25 cellular contexts compared by ENCODE assay signal in the genomic region with DNA sequence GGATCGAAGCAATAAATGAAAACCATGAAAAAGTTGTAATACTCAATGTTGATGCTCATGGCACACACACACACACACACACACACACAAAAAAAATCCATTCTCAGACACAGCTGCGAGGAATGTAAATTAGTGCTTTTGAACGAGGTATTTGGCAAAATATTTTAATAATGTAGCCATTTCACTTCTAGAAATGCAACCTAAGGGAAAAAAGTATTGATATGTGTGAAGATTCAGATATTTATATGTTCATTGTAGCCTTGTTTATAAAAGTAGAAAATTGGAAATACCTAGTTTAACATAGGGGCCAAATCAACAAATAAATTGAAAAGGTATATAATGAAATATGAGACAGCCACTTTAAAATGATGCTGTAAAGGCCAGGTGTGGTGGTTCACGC. TPM values are rescaled to one million over a fixed set of nuclear protein-coding genes. Genes with fewer than 3 reads are reported as not detected.
DNase-seq lines count a peak whose midpoint lies in the region; ATAC-seq, FAIRE-seq and TF ChIP-seq lines count a peak whose summit lies in the region.
"Had no signal": no experiment of that assay in that cellular context is flagged by ENCODE, and none has a peak within 500 bp of the region (broad histone marks: within the 10 kb centered on the region; RNA-seq: fewer than 3 reads in every experiment).

No MANE protein-coding gene starts in this region.

- H3K4me3 ChIP-seq in HepG2 (replicated peaks in 1 of 3; ENCODE audit: insufficient read depth in 1 of 3, low read depth in 2 of 3, low read length in 3 of 3), result no peak overlapping the region
- H3K4me3 ChIP-seq in right lobe of liver, result no peak overlapping the region
- no peak overlapping the region for H3K4me3 ChIP-seq in K562
- no peak overlapping the region for H3K4me3 ChIP-seq in stomach
- H3K4me3 ChIP-seq: BLaER1 treated with 17β-estradiol and CSF1 and Interleukin-3, amounts not matched to agents 10 nM and 100 nM; HAP-1 had no signal

- POLR2A ChIA-PET in HepG2 (lab: Yijun Ruan, JAX) (no interaction called here), K562 (lab: Yijun Ruan, JAX) (interaction anchor here (2.1 kb wide), 1 partner anchor 13 kb away, joined by 10 read pairs; no protein-coding TSS in a partner anchor)

- CTCF ChIA-PET in HepG2 (lab: Yijun Ruan, JAX; ENCODE audit: low intra/inter-chr PET ratio, low total read pairs), result no interaction called here
- CTCF ChIA-PET in K562 (lab: Yijun Ruan, JAX; ENCODE audit: low intra/inter-chr PET ratio), result no interaction called here

- in situ Hi-C loops in HepG2 (cut with HindIII; ENCODE audit: extremely low pct_ligation_motif_present, low pct_unique_long_range_greater_than_20kb), result loop anchor here (25.0 kb wide), 1 partner anchor 494 kb away; a partner anchor contains a TSS
- in situ Hi-C loops in K562 (cut with MboI), result no loop called here

- intact Hi-C loops in HepG2 (cut with micrococcal nuclease; ENCODE audit: unreplicated experiment) (no loop called here), right lobe of liver (cut with DNase I) (no loop called here), K562 (cut with micrococcal nuclease) (no loop called here), stomach (cut with DNase I; ENCODE audit: low total_unique reads) (no loop called here)

- H3K27ac ChIP-seq in HepG2 (ENCODE audit: extremely low read length, insufficient read depth, low read length) (no peak overlapping the region), right lobe of liver (no peak overlapping the region), K562 (ENCODE audit: extremely low read depth, low read depth, low read length) (no peak overlapping the region), stomach (no peak overlapping the region)
- H3K27ac ChIP-seq: 22Rv1; BLaER1 treated with 17β-estradiol and CSF1 and Interleukin-3, amounts not matched to agents 10 nM and 100 nM had no signal

- H3K4me3 Mint-ChIP-seq in nephron, result no peak overlapping the region
- H3K4me3 Mint-ChIP-seq: CD14-positive monocyte; CD4-positive, alpha-beta T cell; CD8-positive, alpha-beta memory T cell had no signal

- TF ChIP-seq EP300 in HepG2 (IDR thresholded peaks at IDR 0.05; ENCODE audit: low read depth in 2 of 2, low read length in 2 of 2) (no peak), HepG2 (CRISPR knock-in tag; IDR thresholded peaks at IDR 0.05; ENCODE audit: borderline replicate concordance) (no peak), K562 (IDR thresholded peaks at IDR 0.05; ENCODE audit: low read length) (no peak), stomach (IDR thresholded peaks at IDR 0.05) (no peak)

- H3K9ac ChIP-seq in HepG2 (ENCODE audit: insufficient read depth, low read depth, low read length) (no peak overlapping the region), K562 (ENCODE audit: insufficient read depth in 1 of 2, low read depth in 2 of 2, low read length in 2 of 2) (no peak overlapping the region)
- H3K9ac ChIP-seq: BLaER1 treated with 17β-estradiol and CSF1 and Interleukin-3, amounts not matched to agents 10 nM and 100 nM had no signal

- FAIRE-seq in HepG2 (lab: Jason Lieb, UNC) (no peak), K562 (lab: Jason Lieb, UNC) (no peak), frontal cortex (lab: Jason Lieb, UNC) (no peak)
- FAIRE-seq: A204.1, GM12891, GM18507, H54 had no signal

- DNase-seq in HepG2 (ENCODE audit: low spot score) (no peak), right lobe of liver (no peak), K562 (ENCODE audit: extremely low read depth in 1 of 4, low spot score in 3 of 4) (no peak), stomach (no peak), frontal cortex (ENCODE audit: low spot score in 2 of 2) (no peak)
- DNase-seq: ACHN; AML-193; BE2C; CD4-positive, alpha-beta T cell; CD8-positive, alpha-beta memory T cell; DMS53; DMS79 treated with DMSO at 0.1 percent for 48 hours; GF-D8; GOT3 had no signal

- no peaks in the 10 kb centered on the region for H3K27me3 Mint-ChIP-seq in nephron (ENCODE audit: low read depth)

- TF ChIP-seq POLR2A in HepG2 (IDR thresholded peaks at IDR 0.05; ENCODE audit: insufficient read depth in 1 of 2, low read depth in 2 of 2, low read length in 2 of 2) (no peak), right lobe of liver (IDR thresholded peaks at IDR 0.05) (no peak), K562 (conservative IDR thresholded peaks at IDR 0.05) (no peak), stomach (IDR thresholded peaks at IDR 0.05) (no peak)

- ATAC-seq in HepG2 (no peak), right lobe of liver (no peak), K562 (no peak), GM21786 (IDR thresholded peaks at IDR 0.05; ENCODE audit: unreplicated experiment) (no peak)

- H3K27me3 ChIP-seq in HepG2 (ENCODE audit: control insufficient read depth in 1 of 2, insufficient read depth in 2 of 2, low read length in 2 of 2) (no peaks in the 10 kb centered on the region; a peak in 1 of 5 replicates), right lobe of liver (no peaks in the 10 kb centered on the region), K562 (ENCODE audit: control insufficient read depth in 2 of 2, insufficient read depth in 2 of 2, low read length in 2 of 2) (peaks cover 13 to 35% of the 10 kb centered on the region in 2 experiments; a peak in 3 of 5 replicates), stomach (peaks cover 0 to 21% (median 0%) of the 10 kb centered on the region in 3 donors)
- H3K27me3 ChIP-seq: BE2C had no signal

- peaks cover 40% of the 10 kb centered on the region for H3K4me1 Mint-ChIP-seq in nephron

- H4K20me1 ChIP-seq in HepG2 (ENCODE audit: insufficient read depth, low read length) (no peaks in the 10 kb centered on the region), K562 (replicated peaks; ENCODE audit: control insufficient read depth, insufficient read depth, low read length) (0 out of 2 replicates have a peak, but pooled peaks cover 3% of the 10 kb centered on the region)
- H4K20me1 ChIP-seq: BLaER1 treated with 17β-estradiol and CSF1 and Interleukin-3, amounts not matched to agents 10 nM and 100 nM had no signal

- H3K9me3 Mint-ChIP-seq in nephron, result no peaks in the 10 kb centered on the region
- H3K9me3 Mint-ChIP-seq: CD4-positive, alpha-beta T cell; CD8-positive, alpha-beta memory T cell had no signal

- BruUV-seq in HepG2 (replicated peaks; lab: Mats Ljungman, UMichigan) (no TSS peak), K562 (replicated peaks; lab: Mats Ljungman, UMichigan) (no TSS peak)

- no peak for TF ChIP-seq RAD21 in HepG2 (CRISPR knock-in tag; IDR thresholded peaks at IDR 0.05)
- no peak for TF ChIP-seq RAD21 in K562 (CRISPR knock-in tag; conservative IDR thresholded peaks at IDR 0.05 in 1 of 2, IDR thresholded peaks at IDR 0.05 in 1 of 2)

- peaks cover 8% of the 10 kb centered on the region for H3K4me1 ChIP-seq in HepG2 (ENCODE audit: insufficient read depth, low read length)
- H3K4me1 ChIP-seq in right lobe of liver, result no peaks in the 10 kb centered on the region
- H3K4me1 ChIP-seq in K562 (replicated peaks in 1 of 2; ENCODE audit: control insufficient read depth in 2 of 2, insufficient read depth in 2 of 2, low read length in 2 of 2), result peaks cover 14 to 15% of the 10 kb centered on the region in 2 experiments; a peak in 4 of 5 replicates
- H3K4me1 ChIP-seq in stomach, result peaks cover 31 to 50% (median 34%) of the 10 kb centered on the region in 4 donors
- H3K4me1 ChIP-seq: HAP-1 had no signal

- H3K9me1 ChIP-seq in K562 (ENCODE audit: control insufficient read depth, insufficient read depth, low read length), result no peaks in the 10 kb centered on the region

- WGBS in HepG2 (ENCODE audit: low lambda C conversion rate), result 91% methylated on average over 4 of the region's 4 CpGs
- WGBS in right lobe of liver (ENCODE audit: insufficient coverage, low coverage, low lambda C conversion rate, missing lambda C conversion rate), result 93% methylated on average over 4 of the region's 4 CpGs
- WGBS in K562 (ENCODE audit: insufficient coverage, low coverage, missing lambda C conversion rate), result 3% methylated on average over 4 of the region's 4 CpGs
- 85 to 92% (median 86%) methylated on average over 4 of the region's 4 CpGs for WGBS in stomach, 5 donors

- peak overlapping the region in 2 of 3 experiments; percentile 29 to 37 for H3K27ac Mint-ChIP-seq in nephron
- H3K27ac Mint-ChIP-seq: CD14-positive monocyte; CD4-positive, alpha-beta T cell; CD8-positive, alpha-beta memory T cell had no signal

- H3K36me3 ChIP-seq in HepG2 (replicated peaks in 1 of 2; ENCODE audit: control insufficient read depth in 1 of 2, insufficient read depth in 2 of 2, low read length in 2 of 2), result no peaks in the 10 kb centered on the region; a peak in 1 of 5 replicates
- H3K36me3 ChIP-seq in right lobe of liver, result no peaks in the 10 kb centered on the region
- H3K36me3 ChIP-seq in K562 (ENCODE audit: control insufficient read depth, insufficient read depth, low read length), result no peaks in the 10 kb centered on the region
- no peaks in the 10 kb centered on the region for H3K36me3 ChIP-seq in stomach
- H3K36me3 ChIP-seq: BE2C; BLaER1 treated with 17β-estradiol and CSF1 and Interleukin-3, amounts not matched to agents 10 nM and 100 nM; HAP-1 had no signal

- H3K79me2 ChIP-seq in HepG2 (ENCODE audit: insufficient read depth, low read length) (peaks cover 3% of the 10 kb centered on the region), K562 (ENCODE audit: control insufficient read depth, insufficient read depth, low read length) (no peaks in the 10 kb centered on the region)

- no peak for TF ChIP-seq CTCF in HepG2 (CRISPR knock-in tag; IDR thresholded peaks at IDR 0.05)
- no peak for TF ChIP-seq CTCF in right lobe of liver (IDR thresholded peaks at IDR 0.05)
- no peak for TF ChIP-seq CTCF in K562 (IDR thresholded peaks at IDR 0.05 in 2 of 3, conservative IDR thresholded peaks at IDR 0.05 in 1 of 3; ENCODE audit: insufficient read depth in 2 of 3, low read depth in 1 of 3, low read length in 3 of 3)
- no peak for TF ChIP-seq CTCF in nephron (IDR thresholded peaks at IDR 0.05; ENCODE audit: unreplicated experiment in 3 of 3)
- no peak for TF ChIP-seq CTCF in stomach (IDR thresholded peaks at IDR 0.05)

- no peaks in the 10 kb centered on the region for H3K9me3 ChIP-seq in HepG2 (ENCODE audit: low read length)
- no peaks in the 10 kb centered on the region for H3K9me3 ChIP-seq in right lobe of liver
- H3K9me3 ChIP-seq in K562 (replicated peaks; ENCODE audit: control insufficient read depth, insufficient read depth, low read depth, low read length), result no peaks in the 10 kb centered on the region
- H3K9me3 ChIP-seq in stomach, result no peaks in the 10 kb centered on the region
- H3K9me3 ChIP-seq: BE2C; BLaER1 treated with 17β-estradiol and CSF1 and Interleukin-3, amounts not matched to agents 10 nM and 100 nM; HAP-1 had no signal

- H3K4me2 ChIP-seq in HepG2 (ENCODE audit: low read depth, low read length) (no peak overlapping the region), K562 (ENCODE audit: insufficient read depth, low read length) (no peak overlapping the region)
- H3K4me2 ChIP-seq: BLaER1 treated with 17β-estradiol and CSF1 and Interleukin-3, amounts not matched to agents 10 nM and 100 nM had no signal

- H2AFZ ChIP-seq in HepG2 (ENCODE audit: low read length), result no peak overlapping the region
- no peak overlapping the region for H2AFZ ChIP-seq in K562 (ENCODE audit: low read depth, low read length)

- H3K36me3 Mint-ChIP-seq in nephron (ENCODE audit: low read depth), result no peaks in the 10 kb centered on the region
- H3K36me3 Mint-ChIP-seq: CD14-positive monocyte; CD8-positive, alpha-beta memory T cell had no signal

RNA-seq across cellular contexts. Expression of a gene that starts 3.8 kb away (rescaled TPM):
- 10.8 and 11.4 TPM in 2 replicates for total RNA-seq in HepG2 (2016; rRNA removed; fragmentation: Illumina TruSeq; extraction: Trizol)
- 0.40 and 1.1 TPM in 2 replicates for total RNA-seq in HepG2 (2016; cell fraction: cytosol; rRNA removed; fragmentation: Illumina TruSeq; extraction: Trizol; ENCODE audit: low read depth)
- total RNA-seq in HepG2 (2016; cell fraction: insoluble cytoplasmic fraction; rRNA removed; fragmentation: Illumina TruSeq; extraction: Trizol), result 7.3 and 13.7 TPM in 2 replicates
- 3.9 and 4.0 TPM in 2 replicates for total RNA-seq in HepG2 (2016; cell fraction: membrane; rRNA removed; fragmentation: Illumina TruSeq; extraction: Trizol)
- total RNA-seq in HepG2 (2016; cell fraction: nucleus; rRNA removed; fragmentation: Illumina TruSeq; extraction: Trizol), result 16.8 and 17.2 TPM in 2 replicates
- 5.3 and 6.4 TPM in 2 replicates for polyA plus RNA-seq in HepG2 (2011; rRNA removed)
- 2.2 TPM in 2 replicates for polyA plus RNA-seq in HepG2 (2011; cell fraction: cytosol; rRNA removed)
- polyA plus RNA-seq in HepG2 (2011; cell fraction: nucleus; rRNA removed), result 18.8 and 20.9 TPM in 2 replicates
- 6.1 and 6.4 TPM in 2 replicates for polyA plus RNA-seq in HepG2 (2012)
- polyA plus RNA-seq in HepG2 (2016; cell fraction: cytosol; fragmentation: Illumina TruSeq; extraction: Trizol; ENCODE audit: low read depth), result 0.33 and 0.35 TPM in 2 replicates
- 5.7 and 9.8 TPM in 2 replicates for polyA plus RNA-seq in HepG2 (2016; cell fraction: insoluble cytoplasmic fraction; fragmentation: Illumina TruSeq; extraction: Trizol; ENCODE audit: low read depth)
- 1.2 and 1.6 TPM in 2 replicates for polyA plus RNA-seq in HepG2 (2016; cell fraction: membrane; fragmentation: Illumina TruSeq; extraction: Trizol; ENCODE audit: low read depth)
- 24.1 and 24.3 TPM in 2 replicates for polyA plus RNA-seq in HepG2 (2016; cell fraction: nucleus; fragmentation: Illumina TruSeq; extraction: Trizol; ENCODE audit: insufficient read depth, low read depth)
- polyA minus RNA-seq in HepG2 (2011; rRNA and poly(A)+ RNA removed; ENCODE audit: low replicate concordance), result 5.2 and 11.2 TPM in 2 replicates
- 3.2 and 7.6 TPM in 2 replicates for polyA minus RNA-seq in HepG2 (2011; cell fraction: cytosol; rRNA and poly(A)+ RNA removed)
- 11.1 and 11.8 TPM in 2 replicates for polyA minus RNA-seq in HepG2 (2011; cell fraction: nucleus; rRNA and poly(A)+ RNA removed)
- total RNA-seq in right lobe of liver, result 10 to 100 TPM; 16.6 to 31.1 (median 22.1) TPM
- 0.09 and 0.14 TPM in 2 replicates for total RNA-seq in K562 (2011; cell fraction: chromatin; rRNA removed; ENCODE audit: low replicate concordance)
- 0.17 TPM in 1 of 2 replicates, not detected in the other for total RNA-seq in K562 (2011; cell fraction: nucleolus; rRNA removed)
- total RNA-seq in K562 (2011; cell fraction: nucleoplasm; rRNA removed), result 0.15 TPM in 1 of 2 replicates, not detected in the other
- not detected in 2 replicates for total RNA-seq in K562 (2014; rRNA removed)
- not detected in 2 replicates for total RNA-seq in K562 (2014; rRNA removed; fragmentation: Illumina TruSeq; extraction: Trizol)
- total RNA-seq in K562 (2015; rRNA removed; fragmentation: Illumina TruSeq; extraction: Trizol), result 0.04 and 0.34 TPM in 2 replicates
- total RNA-seq in K562 (2021), result 0.29 and 0.33 TPM in 2 replicates
- polyA plus RNA-seq in K562 (2011; rRNA removed), result 0.01 TPM in 2 replicates
- polyA plus RNA-seq in K562 (2011; cell fraction: cytosol; rRNA removed), result 0.01 TPM in 1 of 2 replicates, not detected in the other
- polyA plus RNA-seq in K562 (2011; cell fraction: nucleus; rRNA removed), result 0.06 and 0.24 TPM in 2 replicates
- 0.21 and 0.35 TPM in 2 replicates for polyA plus RNA-seq in K562 (2012)
- not detected in 2 replicates for polyA plus RNA-seq in K562 (2014; fragmentation: Illumina TruSeq; extraction: Trizol)
- under 1 TPM in 1 of 2 experiments, not detected in 1; under 0.01 TPM for polyA plus RNA-seq in K562 (2014; fragmentation: Nextera tagmentation; extraction: Ambion mirVana)
- 0.01 TPM in 1 of 2 replicates, not detected in the other for polyA plus RNA-seq in K562 (2014; rRNA removed)
- polyA minus RNA-seq in K562 (2011; rRNA and poly(A)+ RNA removed), result 0.04 and 0.06 TPM in 2 replicates
- polyA minus RNA-seq in K562 (2011; cell fraction: cytosol; rRNA and poly(A)+ RNA removed), result not detected in 2 replicates
- polyA minus RNA-seq in K562 (2011; cell fraction: nucleus; rRNA and poly(A)+ RNA removed), result under 0.01 and 0.11 TPM in 2 replicates
- total RNA-seq in stomach, result 10 to 100 TPM; 12.5 to 97.9 (median 39.1) TPM
- polyA plus RNA-seq in stomach, result 10 to 100 TPM in 2 of 3 donors, 1 to 10 TPM in 1; 6.4 to 37.5 (median 32.1) TPM
- 11.0 TPM for total RNA-seq in frontal cortex
- total RNA-seq: G401 had no signal
- polyA plus RNA-seq: CD8-positive, alpha-beta memory T cell had no signal

RNA-seq across cellular contexts. Expression of a gene that starts 55.7 kb away (rescaled TPM):
- total RNA-seq in HepG2 (2016; rRNA removed; fragmentation: Illumina TruSeq; extraction: Trizol) (20.1 and 23.8 TPM in 2 replicates), right lobe of liver (10 to 100 TPM; 28.6 to 43.6 (median 34.3) TPM), K562 (2014; rRNA removed) (30.8 and 32.3 TPM in 2 replicates), K562 (2014; rRNA removed; fragmentation: Illumina TruSeq; extraction: Trizol) (42.2 and 45.5 TPM in 2 replicates), K562 (2015; rRNA removed; fragmentation: Illumina TruSeq; extraction: Trizol) (30.6 and 32.4 TPM in 2 replicates), K562 (2021) (46.5 and 48.1 TPM in 2 replicates), stomach (10 to 100 TPM; 19.8 to 74.4 (median 51.6) TPM), frontal cortex (42.4 TPM)
- total RNA-seq in HepG2 (2016; cell fraction: cytosol; rRNA removed; fragmentation: Illumina TruSeq; extraction: Trizol; ENCODE audit: low read depth), result 2.1 and 2.7 TPM in 2 replicates
- 19.9 and 23.3 TPM in 2 replicates for total RNA-seq in HepG2 (2016; cell fraction: insoluble cytoplasmic fraction; rRNA removed; fragmentation: Illumina TruSeq; extraction: Trizol)
- total RNA-seq in HepG2 (2016; cell fraction: membrane; rRNA removed; fragmentation: Illumina TruSeq; extraction: Trizol), result 9.2 and 10.4 TPM in 2 replicates
- total RNA-seq in HepG2 (2016; cell fraction: nucleus; rRNA removed; fragmentation: Illumina TruSeq; extraction: Trizol), result 29.0 and 33.5 TPM in 2 replicates
- polyA plus RNA-seq in HepG2 (2011; rRNA removed) (12.7 and 13.4 TPM in 2 replicates), K562 (2011; rRNA removed) (24.6 and 27.0 TPM in 2 replicates), K562 (2014; fragmentation: Illumina TruSeq; extraction: Trizol) (34.2 and 36.5 TPM in 2 replicates), K562 (2014; fragmentation: Nextera tagmentation; extraction: Ambion mirVana) (10 to 100 TPM; 17.0 to 24.7 TPM), K562 (2014; rRNA removed) (26.9 and 27.2 TPM in 2 replicates), stomach (10 to 100 TPM in 1 of 3 donors, 1 to 10 TPM in 2; 6.5 to 11.1 (median 9.3) TPM)
- polyA plus RNA-seq in HepG2 (2011; cell fraction: cytosol; rRNA removed), result 9.5 and 11.8 TPM in 2 replicates
- polyA plus RNA-seq in HepG2 (2011; cell fraction: nucleus; rRNA removed), result 12.8 and 14.2 TPM in 2 replicates
- polyA plus RNA-seq in HepG2 (2012), result 13.8 and 16.0 TPM in 2 replicates
- 1.2 and 1.4 TPM in 2 replicates for polyA plus RNA-seq in HepG2 (2016; cell fraction: cytosol; fragmentation: Illumina TruSeq; extraction: Trizol; ENCODE audit: low read depth)
- 15.8 and 16.0 TPM in 2 replicates for polyA plus RNA-seq in HepG2 (2016; cell fraction: insoluble cytoplasmic fraction; fragmentation: Illumina TruSeq; extraction: Trizol; ENCODE audit: low read depth)
- 3.3 and 3.6 TPM in 2 replicates for polyA plus RNA-seq in HepG2 (2016; cell fraction: membrane; fragmentation: Illumina TruSeq; extraction: Trizol; ENCODE audit: low read depth)
- 30.8 and 34.1 TPM in 2 replicates for polyA plus RNA-seq in HepG2 (2016; cell fraction: nucleus; fragmentation: Illumina TruSeq; extraction: Trizol; ENCODE audit: insufficient read depth, low read depth)
- polyA minus RNA-seq in HepG2 (2011; rRNA and poly(A)+ RNA removed; ENCODE audit: low replicate concordance), result 29.5 and 115 TPM in 2 replicates
- polyA minus RNA-seq in HepG2 (2011; cell fraction: cytosol; rRNA and poly(A)+ RNA removed), result 25.9 and 34.1 TPM in 2 replicates
- 43.4 and 52.2 TPM in 2 replicates for polyA minus RNA-seq in HepG2 (2011; cell fraction: nucleus; rRNA and poly(A)+ RNA removed)
- total RNA-seq in K562 (2011; cell fraction: chromatin; rRNA removed; ENCODE audit: low replicate concordance), result 89.5 and 106 TPM in 2 replicates
- total RNA-seq in K562 (2011; cell fraction: nucleolus; rRNA removed), result 92.1 and 92.6 TPM in 2 replicates
- 106 and 121 TPM in 2 replicates for total RNA-seq in K562 (2011; cell fraction: nucleoplasm; rRNA removed)
- polyA plus RNA-seq in K562 (2011; cell fraction: cytosol; rRNA removed), result 19.2 and 23.1 TPM in 2 replicates
- 18.4 and 20.5 TPM in 2 replicates for polyA plus RNA-seq in K562 (2011; cell fraction: nucleus; rRNA removed)
- 15.8 and 22.5 TPM in 2 replicates for polyA plus RNA-seq in K562 (2012)
- polyA minus RNA-seq in K562 (2011; rRNA and poly(A)+ RNA removed), result 47.0 and 63.2 TPM in 2 replicates
- polyA minus RNA-seq in K562 (2011; cell fraction: cytosol; rRNA and poly(A)+ RNA removed), result 38.7 and 39.2 TPM in 2 replicates
- polyA minus RNA-seq in K562 (2011; cell fraction: nucleus; rRNA and poly(A)+ RNA removed), result 36.5 and 72.2 TPM in 2 replicates
